8 cellular contexts compared by ENCODE assay signal in the genomic region with DNA sequence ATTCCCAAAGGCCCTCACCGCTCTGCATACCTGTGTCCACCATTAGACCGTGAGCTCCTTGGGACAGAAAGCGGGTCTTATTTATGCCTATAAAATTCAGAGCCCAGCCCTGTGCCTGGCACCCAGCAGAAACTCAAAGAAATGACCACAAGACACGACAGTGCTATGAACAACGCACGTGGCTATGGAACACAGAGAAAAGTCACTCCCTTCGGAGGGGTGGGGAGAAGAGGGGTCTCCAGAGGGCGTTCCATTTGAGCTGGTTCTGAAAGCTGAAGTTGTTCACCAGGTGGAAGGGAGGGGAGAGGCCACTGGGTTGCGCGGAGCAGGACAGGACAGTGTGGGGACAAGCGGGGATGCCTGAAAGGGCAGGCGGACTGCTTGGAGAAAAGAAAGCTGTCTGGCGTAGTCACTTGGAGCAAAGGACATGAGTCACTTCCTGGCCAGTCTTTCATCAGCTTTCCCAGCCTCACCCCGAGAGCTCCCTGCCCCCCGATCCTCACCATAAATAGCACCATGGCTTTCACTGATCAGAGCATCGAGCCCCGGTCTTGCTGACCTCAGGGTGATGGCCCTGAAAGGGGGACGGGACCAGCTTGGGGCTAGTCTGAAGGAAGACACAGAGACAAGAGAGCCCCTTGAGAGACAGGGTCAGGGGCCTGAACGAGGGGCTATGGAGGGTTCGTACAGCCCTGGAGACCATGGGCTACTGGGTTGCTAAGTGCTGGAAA.
A peak's percentile ranks its signal among the peaks of the same experiment; 100 is the strongest.
DNase-seq lines count a peak whose midpoint lies in the region; ATAC-seq and TF ChIP-seq lines count a peak whose summit lies in the region.

No MANE protein-coding gene starts in this region.

- DNase-seq in DMS79 treated with DMSO at 0.1 percent for 48 hours (lab: John Stamatoyannopoulos, UW), result peak; percentile 62
- peak; percentile 31 for DNase-seq in NOMO-1 treated with dmso at 0.1 percent for 144 hours (lab: John Stamatoyannopoulos, UW; ENCODE audit: unreplicated experiment)
- DNase-seq in cardiac fibroblast (ENCODE audit: low read depth in 2 of 2), result peak; percentile 95 to 98
- no peak for DNase-seq in stimulated activated effector memory CD8-positive, alpha-beta T cell treated with anti-CD3 and anti-CD28 coated beads, Interleukin-12 subunit alpha, Interleukin-12 subunit beta, amount 100 ng/mL, for 72 hours (ENCODE audit: low spot score in 2 of 2)
- DNase-seq in NCI-H2196 (lab: John Stamatoyannopoulos, UW; ENCODE audit: unreplicated experiment), result no peak
- DNase-seq in NCI-H2171 (lab: John Stamatoyannopoulos, UW), result no peak

- no peaks in the 10 kb centered on the region for H3K27me3 ChIP-seq in layer of hippocampus (ENCODE audit: control insufficient read depth, insufficient read depth, low read length)

- peaks cover 61% of the 10 kb centered on the region for H3K4me1 Mint-ChIP-seq in stimulated activated effector memory CD8-positive, alpha-beta T cell treated with anti-CD3 and anti-CD28 coated beads, Interleukin-12 subunit alpha, Interleukin-12 subunit beta, amount 100 ng/mL, for 72 hours

- peak overlapping the region in 1 of 2 donors; percentile 28 for H3K4me3 ChIP-seq in cardiac fibroblast (replicated peaks in 1 of 2; ENCODE audit: low read depth in 2 of 2, low read length in 2 of 2)

- H3K36me3 Mint-ChIP-seq in stimulated activated effector memory CD8-positive, alpha-beta T cell treated with anti-CD3 and anti-CD28 coated beads, Interleukin-12 subunit alpha, Interleukin-12 subunit beta, amount 100 ng/mL, for 72 hours, result peaks cover 72% of the 10 kb centered on the region

- peak; percentile 45 for ATAC-seq in stimulated activated effector memory CD8-positive, alpha-beta T cell treated with anti-CD3 and anti-CD28 coated beads, Interleukin-12 subunit alpha, Interleukin-12 subunit beta, amount 100 ng/mL, for 72 hours
- no peak for ATAC-seq in GM18861 (IDR thresholded peaks at IDR 0.05; ENCODE audit: unreplicated experiment)

- H3K27ac ChIP-seq in layer of hippocampus (ENCODE audit: low read depth, low read length), result peak overlapping the region; percentile 80

- H3K27ac Mint-ChIP-seq in stimulated activated effector memory CD8-positive, alpha-beta T cell treated with anti-CD3 and anti-CD28 coated beads, Interleukin-12 subunit alpha, Interleukin-12 subunit beta, amount 100 ng/mL, for 72 hours, result peak overlapping the region; percentile 96

- no peak for TF ChIP-seq CTCF in cardiac fibroblast (IDR thresholded peaks at IDR 0.05; ENCODE audit: low read depth, low read length)

- no peaks in the 10 kb centered on the region for H3K9me3 Mint-ChIP-seq in stimulated activated effector memory CD8-positive, alpha-beta T cell treated with anti-CD3 and anti-CD28 coated beads, Interleukin-12 subunit alpha, Interleukin-12 subunit beta, amount 100 ng/mL, for 72 hours

- H3K4me3 Mint-ChIP-seq in stimulated activated effector memory CD8-positive, alpha-beta T cell treated with anti-CD3 and anti-CD28 coated beads, Interleukin-12 subunit alpha, Interleukin-12 subunit beta, amount 100 ng/mL, for 72 hours, result peak overlapping the region; percentile 13

Comparison
In these comparisons a context has a peak if more than half of its experiments do, and no peak if none do; other contexts are left out.
1. DNase-seq: peak in DMS79 treated with DMSO at 0.1 percent for 48 hours (single experiment), NOMO-1 treated with dmso at 0.1 percent for 144 hours (single experiment) and cardiac fibroblast (2 of 2); none in stimulated activated effector memory CD8-positive, alpha-beta T cell treated with anti-CD3 and anti-CD28 coated beads, Interleukin-12 subunit alpha, Interleukin-12 subunit beta, amount 100 ng/mL, for 72 hours (0 of 2), NCI-H2196 (single experiment) and NCI-H2171 (single experiment).